Comparison of ENCODE assay signal across 1 cellular context in genomic region chr2:42787424-42787787, GRCh38.
TF ChIP-seq lines count a peak whose summit lies in the region.

No MANE protein-coding gene starts in this region.

TF ChIP-seq in HepG2, 621 proteins besides CTCF, POLR2A, EP300 and RAD21 (continued from another document and continues in another):
- TF ChIP-seq ZNF407 (CRISPR knock-in tag; IDR thresholded peaks at IDR 0.05; ENCODE audit: not compliant biosample characterization) (no peak), ZNF280D (CRISPR knock-in tag; IDR thresholded peaks at IDR 0.05) (no peak), RORA (CRISPR knock-in tag; IDR thresholded peaks at IDR 0.05) (no peak), NFRKB (IDR thresholded peaks at IDR 0.05) (no peak), MLX (CRISPR knock-in tag; IDR thresholded peaks at IDR 0.05) (no peak), ZNF678 (CRISPR knock-in tag; IDR thresholded peaks at IDR 0.05) (no peak), FOXA3 (CRISPR knock-in tag; IDR thresholded peaks at IDR 0.05) (peak; percentile 38; the same call in 1 of the 2 replicates), POLR2G (IDR thresholded peaks at IDR 0.05; ENCODE audit: low read depth, low read length) (no peak), ARNT (IDR thresholded peaks at IDR 0.05) (no peak), ZIK1 (CRISPR knock-in tag; IDR thresholded peaks at IDR 0.05; ENCODE audit: borderline replicate concordance, low read depth) (no peak), ZMYM4 (CRISPR knock-in tag; IDR thresholded peaks at IDR 0.05) (0 out of 2 replicates have a peak, but pooled peaks have one; percentile 13), HNRNPK (IDR thresholded peaks at IDR 0.05; ENCODE audit: low read depth, low read length, poor library complexity, severe bottlenecking) (no peak), ZKSCAN5 (CRISPR knock-in tag; IDR thresholded peaks at IDR 0.05) (no peak), ZNF335 (CRISPR knock-in tag; IDR thresholded peaks at IDR 0.05) (no peak), NR1H2 (CRISPR knock-in tag; IDR thresholded peaks at IDR 0.05; ENCODE audit: borderline replicate concordance, low read depth) (no peak), ZNF670 (CRISPR knock-in tag; IDR thresholded peaks at IDR 0.05; ENCODE audit: borderline replicate concordance) (no peak), ZNF431 (CRISPR knock-in tag; IDR thresholded peaks at IDR 0.05; ENCODE audit: borderline replicate concordance, low read depth) (no peak), TBP (CRISPR knock-in tag; IDR thresholded peaks at IDR 0.05) (no peak), TEAD3 (CRISPR knock-in tag; optimal IDR thresholded peaks at IDR 0.05; ENCODE audit: borderline replicate concordance) (peak; percentile 23), ZNF724P (CRISPR knock-in tag; IDR thresholded peaks at IDR 0.05; ENCODE audit: borderline replicate concordance) (0 out of 2 replicates have a peak, but pooled peaks have one; percentile 13), THRA (CRISPR knock-in tag; IDR thresholded peaks at IDR 0.05; ENCODE audit: borderline replicate concordance) (no peak), LCORL (IDR thresholded peaks at IDR 0.05) (no peak), LCORL (CRISPR knock-in tag; IDR thresholded peaks at IDR 0.05) (no peak), TEAD2 (CRISPR knock-in tag; IDR thresholded peaks at IDR 0.05) (no peak), RFX1 (IDR thresholded peaks at IDR 0.05) (no peak), ZNF136 (CRISPR knock-in tag; IDR thresholded peaks at IDR 0.05; ENCODE audit: low read depth) (no peak), HNRNPH1 (optimal IDR thresholded peaks at IDR 0.05; ENCODE audit: low read depth, low read length) (no peak), TBX2 (CRISPR knock-in tag; IDR thresholded peaks at IDR 0.05; ENCODE audit: borderline replicate concordance) (no peak), SOX13 (IDR thresholded peaks at IDR 0.05) (0 out of 2 replicates have a peak, but pooled peaks have one; percentile 12), SOX13 (CRISPR knock-in tag; conservative IDR thresholded peaks at IDR 0.05 in 1 of 2, IDR thresholded peaks at IDR 0.05 in 1 of 2) (no peak; a peak in 1 of 4 replicates), ZNF343 (CRISPR knock-in tag; IDR thresholded peaks at IDR 0.05) (no peak), ATF7-NPFF (CRISPR knock-in tag; IDR thresholded peaks at IDR 0.05; ENCODE audit: low read depth) (no peak), ETS1 (CRISPR knock-in tag; IDR thresholded peaks at IDR 0.05) (no peak), ZNF350 (CRISPR knock-in tag; IDR thresholded peaks at IDR 0.05; ENCODE audit: borderline replicate concordance, low read depth) (0 out of 2 replicates have a peak, but pooled peaks have one; percentile 4), ARHGAP35 (CRISPR knock-in tag; IDR thresholded peaks at IDR 0.05; ENCODE audit: borderline replicate concordance) (no peak), EZH2 (conservative IDR thresholded peaks at IDR 0.05; ENCODE audit: low read depth, low read length) (no peak), TAF15 (IDR thresholded peaks at IDR 0.05; ENCODE audit: low read depth, low read length, poor library complexity, severe bottlenecking) (no peak), ZNF263 (CRISPR knock-in tag; IDR thresholded peaks at IDR 0.05) (peak; percentile 65), ZNF773 (CRISPR knock-in tag; IDR thresholded peaks at IDR 0.05; ENCODE audit: borderline replicate concordance) (no peak), MED1 (CRISPR knock-in tag; IDR thresholded peaks at IDR 0.05) (peak; percentile 32; the same call in 1 of the 2 replicates), HDAC2 (CRISPR knock-in tag; IDR thresholded peaks at IDR 0.05) (0 out of 2 replicates have a peak, but pooled peaks have one; percentile 28), BRCA1 (CRISPR knock-in tag; IDR thresholded peaks at IDR 0.05) (no peak), ZSCAN21 (CRISPR knock-in tag; IDR thresholded peaks at IDR 0.05; ENCODE audit: borderline replicate concordance) (no peak), ZNF580 (CRISPR knock-in tag; IDR thresholded peaks at IDR 0.05; ENCODE audit: borderline replicate concordance, low read depth) (no peak), RXRB (CRISPR knock-in tag; IDR thresholded peaks at IDR 0.05; ENCODE audit: borderline replicate concordance) (no peak; the same call in 1 of the 2 replicates), CHCHD3 (CRISPR knock-in tag; IDR thresholded peaks at IDR 0.05) (no peak), SMARCE1 (IDR thresholded peaks at IDR 0.05; ENCODE audit: borderline replicate concordance) (no peak), ARID4A (CRISPR knock-in tag; IDR thresholded peaks at IDR 0.05; ENCODE audit: borderline replicate concordance) (0 out of 2 replicates have a peak, but pooled peaks have one; percentile 39), ZNF761 (CRISPR knock-in tag; conservative IDR thresholded peaks at IDR 0.05) (no peak)
